Comparison of ENCODE assay signal across 8 cellular contexts in genomic region chr17:45123930-45124796, GRCh38. TPM values are rescaled to one million over a fixed set of nuclear protein-coding genes. Genes with fewer than 3 reads are reported as not detected.
DNase-seq lines count a peak whose midpoint lies in the region; ATAC-seq and TF ChIP-seq lines count a peak whose summit lies in the region.

No MANE protein-coding gene starts in this region.

- H3K4me1 ChIP-seq in GM23248 (ENCODE audit: insufficient read depth) = peaks cover 43% of the 10 kb centered on the region

- H3K9ac ChIP-seq in GM23248 = peak overlapping the region; percentile 74

- H3K9me3 ChIP-seq in GM23248 (ENCODE audit: low read depth) = no peaks in the 10 kb centered on the region

- ATAC-seq in GM21619 (IDR thresholded peaks at IDR 0.05; ENCODE audit: unreplicated experiment) (no peak), GM21717 (IDR thresholded peaks at IDR 0.05; ENCODE audit: unreplicated experiment) (no peak), GM21367 (IDR thresholded peaks at IDR 0.05; ENCODE audit: unreplicated experiment) (no peak), HG02981 (IDR thresholded peaks at IDR 0.05; ENCODE audit: unreplicated experiment) (no peak)

- H3K9me3 Mint-ChIP-seq in mesothelial cell of epicardium = no peaks in the 10 kb centered on the region

- no peaks in the 10 kb centered on the region for H3K27me3 Mint-ChIP-seq in mesothelial cell of epicardium (ENCODE audit: low read depth)

- no peaks in the 10 kb centered on the region for H4K20me1 ChIP-seq in GM23248 (ENCODE audit: insufficient read depth)

- H2AFZ ChIP-seq in GM23248 = peak overlapping the region; percentile 56

- 55 to 57% methylated on average over 13 to 15 of the region's 15 CpGs for WGBS in GM23248 (ENCODE audit: low coverage in 1 of 2, low lambda C conversion rate in 2 of 2, missing lambda C conversion rate in 2 of 2), 2 experiments

- H3K4me2 ChIP-seq in GM23248 (ENCODE audit: unreplicated experiment) = peak overlapping the region; percentile 76

- H3K4me3 Mint-ChIP-seq in mesothelial cell of epicardium = no peak overlapping the region

- TF ChIP-seq CTCF in cardiac fibroblast (IDR thresholded peaks at IDR 0.05; ENCODE audit: low read depth, low read length) (no peak), mesothelial cell of epicardium (IDR thresholded peaks at IDR 0.05; ENCODE audit: unreplicated experiment) (no peak)

- H3K4me3 ChIP-seq in GM23248 (no peak overlapping the region), cardiac fibroblast (replicated peaks in 1 of 2; ENCODE audit: low read depth in 2 of 2, low read length in 2 of 2) (no peak overlapping the region)

- no peaks in the 10 kb centered on the region for H3K36me3 ChIP-seq in GM23248 (ENCODE audit: low read depth)

- peak overlapping the region; percentile 34 for H3K27ac Mint-ChIP-seq in mesothelial cell of epicardium

- peaks cover 48% of the 10 kb centered on the region for H3K79me2 ChIP-seq in GM23248 (ENCODE audit: insufficient read depth)

- peak overlapping the region; percentile 57 for H3K27ac ChIP-seq in GM23248

- in situ Hi-C loops in GM23248 (cut with MboI) = loop anchor here (5.0 to 10.0 kb wide), 2 partner anchors 69 to 202 kb away; partner anchors contain the start of gene DCAKD

- H3K27me3 ChIP-seq in GM23248 (replicated peaks; ENCODE audit: insufficient read depth) = no peaks in the 10 kb centered on the region

- peaks cover 23% of the 10 kb centered on the region for H3K4me1 Mint-ChIP-seq in mesothelial cell of epicardium

- no peaks in the 10 kb centered on the region for H3K36me3 Mint-ChIP-seq in mesothelial cell of epicardium

- H3F3A ChIP-seq in GM23248 (ENCODE audit: insufficient read depth) = no peaks in the 10 kb centered on the region

- H3K9me2 ChIP-seq in GM23248 (ENCODE audit: insufficient read depth) = no peaks in the 10 kb centered on the region

- DNase-seq in GM23248 (peak; percentile 94), NOMO-1 treated with DMSO at 0.1 percent for 48 hours (lab: John Stamatoyannopoulos, UW; ENCODE audit: unreplicated experiment) (peak; percentile 90), cardiac fibroblast (ENCODE audit: low read depth in 2 of 2) (peak; percentile 88), mesothelial cell of epicardium (ENCODE audit: low spot score in 2 of 2, unreplicated experiment in 2 of 2) (no peak)

RNA-seq across cellular contexts. Expression of gene PLCD3, which starts 8.2 kb away (rescaled TPM):
- total RNA-seq in GM23248 (2014; rRNA removed; shearing (Covaris generic)) = 30.2 and 48.3 TPM in 2 replicates
- 17.1 and 19.7 TPM in 2 replicates for polyA plus RNA-seq in GM23248 (2016; fragmentation: Nextera tagmentation; extraction: Ambion mirVana)
- 46.6 to 54.0 TPM (median 52.6 TPM) in 3 replicates for total RNA-seq in mesothelial cell of epicardium

RNA-seq across cellular contexts. Expression of gene ACBD4, which starts 11.3 kb away (rescaled TPM):
- total RNA-seq in GM23248 (2014; rRNA removed; shearing (Covaris generic)) = 2.1 and 2.9 TPM in 2 replicates
- polyA plus RNA-seq in GM23248 (2016; fragmentation: Nextera tagmentation; extraction: Ambion mirVana) = 4.3 and 4.6 TPM in 2 replicates
- total RNA-seq in mesothelial cell of epicardium = 17.0 to 17.4 TPM (median 17.4 TPM) in 3 replicates

RNA-seq across cellular contexts. Expression of gene HEXIM1, which starts 24.1 kb away (rescaled TPM):
- total RNA-seq in GM23248 (2014; rRNA removed; shearing (Covaris generic)) = 11.6 and 16.2 TPM in 2 replicates
- 9.5 and 10.6 TPM in 2 replicates for polyA plus RNA-seq in GM23248 (2016; fragmentation: Nextera tagmentation; extraction: Ambion mirVana)
- 38.2 to 40.6 TPM (median 38.8 TPM) in 3 replicates for total RNA-seq in mesothelial cell of epicardium

RNA-seq across cellular contexts. Expression of gene HEXIM2, which starts 37.5 kb away (rescaled TPM):
- 2.0 and 4.8 TPM in 2 replicates for total RNA-seq in GM23248 (2014; rRNA removed; shearing (Covaris generic))
- 4.7 and 8.6 TPM in 2 replicates for polyA plus RNA-seq in GM23248 (2016; fragmentation: Nextera tagmentation; extraction: Ambion mirVana)
- total RNA-seq in mesothelial cell of epicardium = 6.5 to 9.6 TPM (median 7.7 TPM) in 3 replicates

Comparison
In these comparisons a context has a peak if more than half of its experiments do, and no peak if none do; other contexts are left out.
1. DNase-seq: peak in GM23248 (single experiment), NOMO-1 treated with DMSO at 0.1 percent for 48 hours (single experiment) and cardiac fibroblast (2 of 2); none in mesothelial cell of epicardium (0 of 2).